ENCODE assay signal across 19 cellular contexts in the genomic region with DNA sequence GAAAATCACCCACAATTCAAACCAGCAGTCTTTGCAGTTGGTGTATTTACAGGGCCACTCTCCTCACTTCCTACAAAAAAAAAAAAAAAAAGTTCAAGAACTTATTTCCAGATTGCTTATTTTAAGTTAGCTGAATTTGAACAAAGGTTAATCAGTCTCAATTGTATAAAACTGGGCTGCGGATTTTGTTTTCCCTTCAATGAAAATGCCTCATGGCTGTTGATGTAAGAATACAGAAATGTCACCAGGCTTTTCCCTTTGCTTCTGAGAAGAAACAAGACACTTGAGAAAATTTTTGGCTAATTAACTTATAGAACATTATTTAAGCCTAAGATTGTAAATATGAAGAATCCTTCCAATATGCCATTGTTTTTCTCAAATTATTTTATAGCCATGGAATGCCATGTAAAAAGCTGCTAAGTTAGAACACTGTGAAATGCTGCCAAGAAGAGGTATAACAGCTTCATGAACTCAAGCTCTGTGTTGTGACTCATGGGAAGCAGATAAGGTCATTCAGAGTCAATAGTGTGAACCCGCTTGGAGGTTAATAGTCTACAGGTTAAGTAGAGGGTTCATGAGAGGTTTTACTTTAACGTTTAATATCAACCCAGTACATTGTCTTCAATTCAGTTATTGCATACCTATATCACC.
DNase-seq lines count a peak whose midpoint lies in the region; ATAC-seq, FAIRE-seq and TF ChIP-seq lines count a peak whose summit lies in the region.
"Had no signal": no experiment of that assay in that cellular context is flagged by ENCODE, and none has a peak within 500 bp of the region (broad histone marks: within the 10 kb centered on the region; RNA-seq: fewer than 3 reads in every experiment).

No MANE protein-coding gene starts in this region.

- POLR2A ChIA-PET in HepG2 (lab: Yijun Ruan, JAX), result no interaction called here

- no peak overlapping the region for H3K4me3 ChIP-seq in liver (ENCODE audit: low read depth in 1 of 3, low read length in 3 of 3)
- no peak overlapping the region for H3K4me3 ChIP-seq in HepG2 (replicated peaks in 1 of 3; ENCODE audit: insufficient read depth in 1 of 3, low read depth in 2 of 3, low read length in 3 of 3)
- H3K4me3 ChIP-seq: GM12878 had no signal

- H3K36me3 ChIP-seq in liver (ENCODE audit: control insufficient read depth in 4 of 4, insufficient read depth in 3 of 4, low read depth in 1 of 4, low read length in 3 of 4), result no peaks in the 10 kb centered on the region
- H3K36me3 ChIP-seq in HepG2 (replicated peaks in 1 of 2; ENCODE audit: control insufficient read depth in 1 of 2, insufficient read depth in 2 of 2, low read length in 2 of 2), result no peaks in the 10 kb centered on the region

- H3K79me2 ChIP-seq in HepG2 (ENCODE audit: insufficient read depth, low read length), result no peaks in the 10 kb centered on the region

- H3K9ac ChIP-seq in liver (ENCODE audit: low read depth in 1 of 2, low read length in 2 of 2) (no peak overlapping the region), HepG2 (ENCODE audit: insufficient read depth, low read depth, low read length) (no peak overlapping the region)

- 33% methylated on average over 3 of the region's 3 CpGs for WGBS in liver
- 1% methylated on average over 3 of the region's 3 CpGs for WGBS in HepG2 (ENCODE audit: low lambda C conversion rate)

- BruUV-seq in HepG2 (replicated peaks; lab: Mats Ljungman, UMichigan), result no TSS peak

- CTCF ChIA-PET in HepG2 (lab: Yijun Ruan, JAX; ENCODE audit: low intra/inter-chr PET ratio, low total read pairs), result no interaction called here

- no peaks in the 10 kb centered on the region for H3K9me3 ChIP-seq in liver (ENCODE audit: control insufficient read depth in 4 of 4, low read length in 3 of 4)
- no peaks in the 10 kb centered on the region for H3K9me3 ChIP-seq in HepG2 (ENCODE audit: low read length)

- H3K4me2 ChIP-seq in HepG2 (ENCODE audit: low read depth, low read length), result no peak overlapping the region

- no peaks in the 10 kb centered on the region for H4K20me1 ChIP-seq in HepG2 (ENCODE audit: insufficient read depth, low read length)

- no peak overlapping the region for H2AFZ ChIP-seq in HepG2 (ENCODE audit: low read length)

- intact Hi-C loops in HepG2 (cut with micrococcal nuclease; ENCODE audit: unreplicated experiment), result no loop called here
- intact Hi-C loops in left colon (cut with DNase I, micrococcal nuclease), result no loop called here
- intact Hi-C loops in Right ventricle myocardium inferior (cut with DNase I), result loop anchor here (10.0 kb wide), 1 partner anchor 307 kb away; no protein-coding TSS in a partner anchor

- FAIRE-seq in HepG2 (lab: Jason Lieb, UNC), result no peak
- FAIRE-seq: A204.1, GM12878 had no signal

- no peak for TF ChIP-seq POLR2A in HepG2 (IDR thresholded peaks at IDR 0.05; ENCODE audit: insufficient read depth in 1 of 2, low read depth in 2 of 2, low read length in 2 of 2)

- ATAC-seq in HepG2 (no peak), left colon (peak; percentile 83), Right ventricle myocardium inferior (no peak), GM18870 (IDR thresholded peaks at IDR 0.05; ENCODE audit: unreplicated experiment) (no peak)
- ATAC-seq: GM12878, WTC11 had no signal

- peaks cover 0 to 3% (median 0%) of the 10 kb centered on the region in 4 donors for H3K27me3 ChIP-seq in liver (ENCODE audit: control insufficient read depth in 4 of 4, insufficient read depth in 4 of 4, low read length in 3 of 4)
- no peaks in the 10 kb centered on the region for H3K27me3 ChIP-seq in HepG2 (ENCODE audit: control insufficient read depth in 1 of 2, insufficient read depth in 2 of 2, low read length in 2 of 2)

- no peak overlapping the region for H3K27ac ChIP-seq in liver (ENCODE audit: low read depth in 1 of 2, low read length in 2 of 2)
- no peak overlapping the region for H3K27ac ChIP-seq in HepG2 (ENCODE audit: extremely low read length, insufficient read depth, low read length)
- H3K27ac ChIP-seq in caudate nucleus (ENCODE audit: low read depth, low read length), result peak overlapping the region; percentile 71

- DNase-seq in HepG2 (ENCODE audit: low spot score) (no peak), caudate nucleus (lab: John Stamatoyannopoulos, UW) (no peak), left colon (no peak), Right ventricle myocardium inferior (ENCODE audit: missing footprints) (no peak), HuH-7 (ENCODE audit: low spot score) (no peak)
- DNase-seq in activated CD4-positive, alpha-beta T cell treated with anti-CD3 and anti-CD28 coated beads, Interleukin-2, amount 50 U/mL, for 48 hours, result no peak
- DNase-seq: CD4-positive, alpha-beta memory T cell; effector CD8-positive, alpha-beta T cell; H7; immature natural killer cell; NCI-H2029; NCI-H69; stimulated activated naive CD4-positive, alpha-beta T cell treated with Interleukin-2 at 50 U/mL for 16 hours; trophoblast cell had no signal

- TF ChIP-seq CTCF in liver (IDR thresholded peaks at IDR 0.05; ENCODE audit: low read depth, low read length, missing input control), result no peak
- TF ChIP-seq CTCF in HepG2 (CRISPR knock-in tag; IDR thresholded peaks at IDR 0.05), result no peak

- H3K4me1 ChIP-seq in liver (ENCODE audit: control insufficient read depth in 4 of 4, insufficient read depth in 4 of 4, low read length in 3 of 4) (no peaks in the 10 kb centered on the region), HepG2 (ENCODE audit: insufficient read depth, low read length) (no peaks in the 10 kb centered on the region)

- in situ Hi-C loops in HepG2 (cut with HindIII; ENCODE audit: extremely low pct_ligation_motif_present, low pct_unique_long_range_greater_than_20kb), result loop anchor here (10.0 kb wide), 1 partner anchor 307 kb away; no protein-coding TSS in a partner anchor

- peak in 1 of 2 donors; percentile 6 for TF ChIP-seq RAD21 in liver (IDR thresholded peaks at IDR 0.05)
- TF ChIP-seq RAD21 in HepG2 (CRISPR knock-in tag; IDR thresholded peaks at IDR 0.05), result no peak

- TF ChIP-seq EP300 in HepG2 (IDR thresholded peaks at IDR 0.05; ENCODE audit: low read depth in 2 of 2, low read length in 2 of 2) (no peak), HepG2 (CRISPR knock-in tag; IDR thresholded peaks at IDR 0.05; ENCODE audit: borderline replicate concordance) (no peak)

TF ChIP-seq in liver, 16 proteins besides CTCF, POLR2A, EP300 and RAD21 (continues in another document):
- TF ChIP-seq HNF4A (conservative IDR thresholded peaks at IDR 0.05) (peak in 1 of 2 donors; percentile 42), YY1 (IDR thresholded peaks at IDR 0.05) (no peak), SP1 (IDR thresholded peaks at IDR 0.05) (peak; percentile 21), FOXA1 (IDR thresholded peaks at IDR 0.05) (no peak), HNF4G (IDR thresholded peaks at IDR 0.05) (no peak)
- TF ChIP-seq, protein P1, sequence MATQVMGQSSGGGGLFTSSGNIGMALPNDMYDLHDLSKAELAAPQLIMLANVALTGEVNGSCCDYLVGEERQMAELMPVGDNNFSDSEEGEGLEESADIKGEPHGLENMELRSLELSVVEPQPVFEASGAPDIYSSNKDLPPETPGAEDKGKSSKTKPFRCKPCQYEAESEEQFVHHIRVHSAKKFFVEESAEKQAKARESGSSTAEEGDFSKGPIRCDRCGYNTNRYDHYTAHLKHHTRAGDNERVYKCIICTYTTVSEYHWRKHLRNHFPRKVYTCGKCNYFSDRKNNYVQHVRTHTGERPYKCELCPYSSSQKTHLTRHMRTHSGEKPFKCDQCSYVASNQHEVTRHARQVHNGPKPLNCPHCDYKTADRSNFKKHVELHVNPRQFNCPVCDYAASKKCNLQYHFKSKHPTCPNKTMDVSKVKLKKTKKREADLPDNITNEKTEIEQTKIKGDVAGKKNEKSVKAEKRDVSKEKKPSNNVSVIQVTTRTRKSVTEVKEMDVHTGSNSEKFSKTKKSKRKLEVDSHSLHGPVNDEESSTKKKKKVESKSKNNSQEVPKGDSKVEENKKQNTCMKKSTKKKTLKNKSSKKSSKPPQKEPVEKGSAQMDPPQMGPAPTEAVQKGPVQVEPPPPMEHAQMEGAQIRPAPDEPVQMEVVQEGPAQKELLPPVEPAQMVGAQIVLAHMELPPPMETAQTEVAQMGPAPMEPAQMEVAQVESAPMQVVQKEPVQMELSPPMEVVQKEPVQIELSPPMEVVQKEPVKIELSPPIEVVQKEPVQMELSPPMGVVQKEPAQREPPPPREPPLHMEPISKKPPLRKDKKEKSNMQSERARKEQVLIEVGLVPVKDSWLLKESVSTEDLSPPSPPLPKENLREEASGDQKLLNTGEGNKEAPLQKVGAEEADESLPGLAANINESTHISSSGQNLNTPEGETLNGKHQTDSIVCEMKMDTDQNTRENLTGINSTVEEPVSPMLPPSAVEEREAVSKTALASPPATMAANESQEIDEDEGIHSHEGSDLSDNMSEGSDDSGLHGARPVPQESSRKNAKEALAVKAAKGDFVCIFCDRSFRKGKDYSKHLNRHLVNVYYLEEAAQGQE (IDR thresholded peaks at IDR 0.05), result no peak

TF ChIP-seq in HepG2, 621 proteins besides CTCF, POLR2A, EP300 and RAD21:
- TF ChIP-seq ZNF33B (CRISPR knock-in tag; IDR thresholded peaks at IDR 0.05) (no peak), ZNF589 (CRISPR knock-in tag; conservative IDR thresholded peaks at IDR 0.05) (no peak), SMAD3 (CRISPR knock-in tag; IDR thresholded peaks at IDR 0.05) (no peak), ZNF383 (CRISPR knock-in tag; IDR thresholded peaks at IDR 0.05; ENCODE audit: borderline replicate concordance) (no peak), NCOA1 (CRISPR knock-in tag; IDR thresholded peaks at IDR 0.05) (no peak), ATF7-NPFF (CRISPR knock-in tag; IDR thresholded peaks at IDR 0.05; ENCODE audit: low read depth) (no peak), RARA (CRISPR knock-in tag; IDR thresholded peaks at IDR 0.05) (no peak), POLR2G (IDR thresholded peaks at IDR 0.05; ENCODE audit: low read depth, low read length) (no peak), HNRNPH1 (optimal IDR thresholded peaks at IDR 0.05; ENCODE audit: low read depth, low read length) (no peak)
- TF ChIP-seq, protein P2, sequence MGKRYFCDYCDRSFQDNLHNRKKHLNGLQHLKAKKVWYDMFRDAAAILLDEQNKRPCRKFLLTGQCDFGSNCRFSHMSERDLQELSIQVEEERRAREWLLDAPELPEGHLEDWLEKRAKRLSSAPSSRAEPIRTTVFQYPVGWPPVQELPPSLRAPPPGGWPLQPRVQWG (CRISPR knock-in tag; IDR thresholded peaks at IDR 0.05; ENCODE audit: borderline replicate concordance, low read depth), result no peak
